36 cellular contexts compared by ENCODE assay signal in genomic region chrX:128408842-128409241, GRCh38.
"Had no signal": no experiment of that assay in that cellular context is flagged by ENCODE, and none has a peak within 500 bp of the region (broad histone marks: within the 10 kb centered on the region; RNA-seq: fewer than 3 reads in every experiment).

No MANE protein-coding gene starts in this region.

- H3K4me3 ChIP-seq: MG63 had no signal

- H3K27me3 ChIP-seq: MG63 had no signal

- H3K36me3 ChIP-seq: MG63 had no signal

- H3K9me3 ChIP-seq: MG63 had no signal

- H3K4me2 ChIP-seq: KMS-11 had no signal

- H3K27ac ChIP-seq: KMS-11 had no signal

- DNase-seq: Karpas-422, Kasumi-1, MG63, MM.1S, MV-4-11, NCI-H1048, NCI-H1092, NCI-H1092 treated with DMSO at 0.1 percent for 48 hours, NCI-H1105, NCI-H1105 treated with DMSO at 0.1 percent for 48 hours, NCI-H1417, NCI-H1417 treated with DMSO at 0.1 percent for 48 hours, NCI-H1436, NCI-H1436 treated with DMSO at 0.1 percent for 48 hours, NCI-H146, NCI-H1694, NCI-H1694 treated with DMSO at 0.1 percent for 48 hours, NCI-H187, NCI-H187 treated with DMSO at 0.1 percent for 48 hours, NCI-H1930, NCI-H2029, NCI-H2029 treated with DMSO at 0.1 percent for 48 hours, NCI-H2081, NCI-H2081 treated with DMSO at 0.1 percent for 48 hours, NCI-H2107, NCI-H2171, NCI-H2171 treated with DMSO at 0.1 percent for 48 hours, NCI-H2227 treated with DMSO at 0.1 percent for 48 hours, NCI-H226, NCI-H345, NCI-H446, NCI-H446 treated with DMSO at 0.1 percent for 48 hours, NCI-H510A, NCI-H510A treated with DMSO at 0.1 percent for 48 hours, NCI-H524 had no signal

- H3K9ac ChIP-seq: KMS-11 had no signal
